19 cellular contexts compared by ENCODE assay signal in genomic region chr10:111142082-111142481, GRCh38.
"Had no signal": no experiment of that assay in that cellular context is flagged by ENCODE, and none has a peak within 500 bp of the region (broad histone marks: within the 10 kb centered on the region; RNA-seq: fewer than 3 reads in every experiment).

No MANE protein-coding gene starts in this region.

- H3K27ac Mint-ChIP-seq: activated CD8-positive, alpha-beta T cell treated with anti-CD3 and anti-CD28 coated beads for 36 hours; activated T-helper 1 cell treated with anti-CD3 and anti-CD28 coated beads, Interleukin-12 subunit alpha, Interleukin-12 subunit beta, Interleukin-2, Interleukin-4 antibody, amounts not matched to agents 30 ng/mL and 10 ng/mL and 1 ng/mL, durations not matched to agents 14 hours and 24 hours and 36 hours; nephron progenitor cell; stimulated activated naive B cell treated with anti-CD40 and anti-IgM and Interleukin-4, amounts not matched to agents 10 μg/mL and 1 μg/mL and 100 μg/mL, for 72 hours had no signal

- H3K9me3 ChIP-seq: gastrocnemius medialis, psoas muscle, spleen, tibial nerve had no signal

- H3K4me3 ChIP-seq: cardiac muscle cell, coronary artery, gastrocnemius medialis, psoas muscle, spleen, tibial nerve had no signal

- H3K36me3 ChIP-seq: cardiac muscle cell, gastrocnemius medialis, spleen, tibial nerve had no signal

- H3K27ac ChIP-seq: cardiac muscle cell, coronary artery, gastrocnemius medialis, psoas muscle, spleen, tibial nerve, VCaP had no signal

- ATAC-seq: activated CD8-positive, alpha-beta T cell treated with anti-CD3 and anti-CD28 coated beads for 36 hours; gastrocnemius medialis; left ventricle myocardium superior; psoas muscle; sciatic nerve; stimulated activated naive B cell treated with anti-CD40 and anti-IgM and Interleukin-4, amounts not matched to agents 10 μg/mL and 1 μg/mL and 100 μg/mL, for 72 hours had no signal

- H3K4me1 ChIP-seq: gastrocnemius medialis, psoas muscle, spleen, tibial nerve had no signal

- H3K9me3 Mint-ChIP-seq: activated CD8-positive, alpha-beta T cell treated with anti-CD3 and anti-CD28 coated beads for 36 hours; activated T-helper 1 cell treated with anti-CD3 and anti-CD28 coated beads, Interleukin-12 subunit alpha, Interleukin-12 subunit beta, Interleukin-2, Interleukin-4 antibody, amounts not matched to agents 30 ng/mL and 10 ng/mL and 1 ng/mL, durations not matched to agents 14 hours and 24 hours and 36 hours; nephron progenitor cell; stimulated activated naive B cell treated with anti-CD40 and anti-IgM and Interleukin-4, amounts not matched to agents 10 μg/mL and 1 μg/mL and 100 μg/mL, for 72 hours had no signal

- DNase-seq: activated CD4-positive, alpha-beta T cell treated with anti-CD3 and anti-CD28 coated beads for 4 hours; activated CD8-positive, alpha-beta memory T cell treated with anti-CD3 and anti-CD28 coated beads, Interleukin-2, amount 50 U/mL, for 48 hours; activated CD8-positive, alpha-beta T cell treated with anti-CD3 and anti-CD28 coated beads for 36 hours; activated naive CD4-positive, alpha-beta T cell; effector CD4-positive, alpha-beta T cell; gastrocnemius medialis; left ventricle myocardium superior; mesenchymal stem cell; nephron progenitor cell; psoas muscle; spleen; stimulated activated CD4-positive, alpha-beta T cell treated with anti-CD3 and anti-CD28 coated beads, Interleukin-1b, Interleukin-23, amount 100 ng/mL, for 48 hours; stimulated activated naive B cell treated with anti-CD40 and anti-IgM and Interleukin-4, amounts not matched to agents 10 μg/mL and 1 μg/mL and 100 μg/mL, for 72 hours had no signal

- H3K4me1 Mint-ChIP-seq: nephron progenitor cell; stimulated activated naive B cell treated with anti-CD40 and anti-IgM and Interleukin-4, amounts not matched to agents 10 μg/mL and 1 μg/mL and 100 μg/mL, for 72 hours had no signal

- H3K27me3 ChIP-seq: tibial nerve had no signal

- H3K4me3 Mint-ChIP-seq: activated CD8-positive, alpha-beta T cell treated with anti-CD3 and anti-CD28 coated beads for 36 hours; activated T-helper 1 cell treated with anti-CD3 and anti-CD28 coated beads, Interleukin-12 subunit alpha, Interleukin-12 subunit beta, Interleukin-2, Interleukin-4 antibody, amounts not matched to agents 30 ng/mL and 10 ng/mL and 1 ng/mL, durations not matched to agents 14 hours and 24 hours and 36 hours; nephron progenitor cell; stimulated activated naive B cell treated with anti-CD40 and anti-IgM and Interleukin-4, amounts not matched to agents 10 μg/mL and 1 μg/mL and 100 μg/mL, for 72 hours had no signal

- H3K36me3 Mint-ChIP-seq: stimulated activated naive B cell treated with anti-CD40 and anti-IgM and Interleukin-4, amounts not matched to agents 10 μg/mL and 1 μg/mL and 100 μg/mL, for 72 hours had no signal
